ENCODE assay signal across 26 cellular contexts in genomic region chr4:107247738-107248137, GRCh38.
A peak's percentile ranks its signal among the peaks of the same experiment; 100 is the strongest.
DNase-seq lines count a peak whose midpoint lies in the region; ATAC-seq and TF ChIP-seq lines count a peak whose summit lies in the region.
"Had no signal": no experiment of that assay in that cellular context is flagged by ENCODE, and none has a peak within 500 bp of the region (broad histone marks: within the 10 kb centered on the region; RNA-seq: fewer than 3 reads in every experiment).

No MANE protein-coding gene starts in this region.

- no peaks in the 10 kb centered on the region for H3K9me3 ChIP-seq in A673 (ENCODE audit: low read depth, low read length, poor library complexity, severe bottlenecking)
- H3K9me3 ChIP-seq in MG63 = no peaks in the 10 kb centered on the region
- H3K9me3 ChIP-seq in psoas muscle = no peaks in the 10 kb centered on the region
- H3K9me3 ChIP-seq: A549; BLaER1 treated with 17β-estradiol and CSF1 and Interleukin-3, amounts not matched to agents 10 nM and 100 nM; heart left ventricle; ovary; right lobe of liver; transverse colon had no signal

- BruUV-seq in A673 (replicated peaks; lab: Mats Ljungman, UMichigan) = no TSS peak

- no peak overlapping the region for H3K27ac ChIP-seq in A673 (ENCODE audit: low read depth, low read length, poor library complexity, severe bottlenecking)
- peak overlapping the region; percentile 11 for H3K27ac ChIP-seq in psoas muscle
- H3K27ac ChIP-seq: A549; BLaER1 treated with 17β-estradiol and CSF1 and Interleukin-3, amounts not matched to agents 10 nM and 100 nM; ovary; right lobe of liver had no signal

- no peak for TF ChIP-seq CTCF in A673 (conservative IDR thresholded peaks at IDR 0.05; ENCODE audit: low read depth, low read length)
- no peak for TF ChIP-seq CTCF in fibroblast of pulmonary artery (IDR thresholded peaks at IDR 0.05; ENCODE audit: low read length, missing control alignments)
- TF ChIP-seq CTCF in psoas muscle (IDR thresholded peaks at IDR 0.05) = no peak

- no peak overlapping the region for H3K4me3 ChIP-seq in A673 (ENCODE audit: low read depth, low read length, poor library complexity, severe bottlenecking)
- no peak overlapping the region for H3K4me3 ChIP-seq in MG63
- no peak overlapping the region for H3K4me3 ChIP-seq in fibroblast of pulmonary artery (replicated peaks; ENCODE audit: low read depth, low read length)
- H3K4me3 ChIP-seq in psoas muscle = no peak overlapping the region
- H3K4me3 ChIP-seq: A549; BLaER1 treated with 17β-estradiol and CSF1 and Interleukin-3, amounts not matched to agents 10 nM and 100 nM; heart left ventricle; ovary; right lobe of liver; transverse colon had no signal

- DNase-seq in A673 (ENCODE audit: low spot score) (peak; percentile 79), MG63 (peak; percentile 39), fibroblast of pulmonary artery (ENCODE audit: low read depth) (peak; percentile 8), psoas muscle (peak in 1 of 2 donors; percentile 15), COLO829 (ENCODE audit: low spot score) (no peak), NCI-H146 treated with DMSO at 0.1 percent for 48 hours (lab: John Stamatoyannopoulos, UW; ENCODE audit: unreplicated experiment) (no peak), NCI-H526 (lab: John Stamatoyannopoulos, UW) (no peak)
- DNase-seq: activated CD4-positive, alpha-beta T cell treated with anti-CD3 and anti-CD28 coated beads, Interleukin-2, amount 50 U/mL, for 1 hour; activated naive CD4-positive, alpha-beta T cell treated with anti-CD3 and anti-CD28 coated beads, Interleukin-2, amount 10 ng/mL, durations not matched to agents 7 days and 5 days; anterior cingulate cortex; central memory CD4-positive, alpha-beta T cell; dermis blood vessel endothelial cell; heart left ventricle; left colon; natural killer cell; NCI-H1105 treated with DMSO at 0.1 percent for 48 hours; NCI-H2029 treated with DMSO at 0.1 percent for 48 hours; OCI-M1; ovary; right lobe of liver; T1000; transverse colon had no signal

- ATAC-seq in psoas muscle = peak in 3 of 4 donors; percentile 26 to 69 (median 40)
- ATAC-seq in GM21360 (IDR thresholded peaks at IDR 0.05; ENCODE audit: unreplicated experiment) = no peak
- ATAC-seq: A549, heart left ventricle, left colon, natural killer cell, right lobe of liver, Right ventricle myocardium inferior had no signal

- H3K4me1 ChIP-seq in A673 (ENCODE audit: insufficient read depth, low read length, poor library complexity, severe bottlenecking) (peaks cover 32% of the 10 kb centered on the region), psoas muscle (peaks cover 5% of the 10 kb centered on the region)
- H3K4me1 ChIP-seq: A549, heart left ventricle, right lobe of liver had no signal

- intact Hi-C loops in A673 (cut with micrococcal nuclease; ENCODE audit: unreplicated experiment) (no loop called here), psoas muscle (cut with DNase I) (no loop called here)

- WGBS in psoas muscle, 3 donors = 8 to 9% (median 8%) methylated on average over 1 of the region's 1 CpG

- CTCF ChIA-PET in A673 (lab: Charles Lee) = no interaction called here

- H3K36me3 ChIP-seq in A673 (ENCODE audit: insufficient read depth, low read length, poor library complexity, severe bottlenecking) (no peaks in the 10 kb centered on the region), MG63 (no peaks in the 10 kb centered on the region), psoas muscle (ENCODE audit: insufficient read depth in 1 of 2, low read depth in 1 of 2) (no peaks in the 10 kb centered on the region)
- H3K36me3 ChIP-seq: BLaER1 treated with 17β-estradiol and CSF1 and Interleukin-3, amounts not matched to agents 10 nM and 100 nM; heart left ventricle; ovary; right lobe of liver; transverse colon had no signal

- POLR2A ChIA-PET in A673 (lab: Charles Lee; ENCODE audit: low non-redundant PET) = no interaction called here

- no peaks in the 10 kb centered on the region for H3K27me3 ChIP-seq in A673 (replicated peaks; ENCODE audit: insufficient read depth, low read depth, low read length, poor library complexity)
- no peaks in the 10 kb centered on the region for H3K27me3 ChIP-seq in MG63
- H3K27me3 ChIP-seq in psoas muscle (ENCODE audit: insufficient read depth in 3 of 3, low read length in 2 of 3) = no peaks in the 10 kb centered on the region
- H3K27me3 ChIP-seq: BLaER1 treated with 17β-estradiol and CSF1 and Interleukin-3, amounts not matched to agents 10 nM and 100 nM; heart left ventricle; ovary; right lobe of liver; transverse colon had no signal

Comparison
In these comparisons a context has a peak if more than half of its experiments do, and no peak if none do; other contexts are left out.
1. DNase-seq: peak in A673 (single experiment), MG63 (single experiment) and fibroblast of pulmonary artery (single experiment); none in COLO829 (single experiment), NCI-H146 treated with DMSO at 0.1 percent for 48 hours (single experiment) and NCI-H526 (0 of 2).